21 cellular contexts compared by ENCODE assay signal in the genomic region with DNA sequence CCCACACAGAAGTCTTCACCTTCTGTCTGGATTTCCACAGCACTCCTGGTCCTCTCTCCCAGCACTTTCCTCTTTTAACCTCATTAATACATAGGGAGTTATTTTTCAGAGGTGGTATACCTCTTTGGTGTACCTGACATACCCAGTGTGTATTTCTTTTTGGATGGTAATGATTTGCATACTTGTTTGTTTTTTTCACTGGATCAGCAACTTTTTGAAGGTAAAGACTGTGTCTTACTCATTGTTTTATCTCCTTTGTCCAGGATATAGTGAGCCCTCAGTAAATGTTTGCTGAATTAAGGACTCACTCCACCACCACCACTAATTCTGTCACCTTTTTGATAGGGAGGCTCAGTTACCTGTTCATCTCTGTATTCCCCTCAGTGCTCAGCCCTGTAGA. TPM values are rescaled to one million over a fixed set of nuclear protein-coding genes. Genes with fewer than 3 reads are reported as not detected.
DNase-seq lines count a peak whose midpoint lies in the region; ATAC-seq and TF ChIP-seq lines count a peak whose summit lies in the region.
"Had no signal": no experiment of that assay in that cellular context is flagged by ENCODE, and none has a peak within 500 bp of the region (broad histone marks: within the 10 kb centered on the region; RNA-seq: fewer than 3 reads in every experiment).

No MANE protein-coding gene starts in this region.

- no peaks in the 10 kb centered on the region for H3K36me3 ChIP-seq in ovary
- peaks cover 26 to 99% of the 10 kb centered on the region in 2 experiments for H3K36me3 ChIP-seq in mesenchymal stem cell (ENCODE audit: control insufficient read depth in 1 of 2, insufficient read depth in 2 of 2, low read depth in 1 of 2, low read length in 2 of 2)
- peaks cover 83% of the 10 kb centered on the region for H3K36me3 ChIP-seq in suprapubic skin

- H3K27ac ChIP-seq in H9 (ENCODE audit: insufficient read length, low read depth, low read length): no peak overlapping the region
- no peak overlapping the region for H3K27ac ChIP-seq in ovary
- H3K27ac ChIP-seq in mesenchymal stem cell (ENCODE audit: low read length, poor library complexity, severe bottlenecking): no peak overlapping the region
- no peak overlapping the region for H3K27ac ChIP-seq in suprapubic skin
- H3K27ac ChIP-seq: upper lobe of left lung had no signal

- TF ChIP-seq CTCF in H9 (conservative IDR thresholded peaks at IDR 0.05): no peak
- TF ChIP-seq CTCF in ovary (IDR thresholded peaks at IDR 0.05): no peak
- TF ChIP-seq CTCF in suprapubic skin (IDR thresholded peaks at IDR 0.05): no peak

- no peak overlapping the region for H3K4ac ChIP-seq in H9 (ENCODE audit: low read depth, low read length)
- no peak overlapping the region for H3K4ac ChIP-seq in mesenchymal stem cell (ENCODE audit: low read depth in 1 of 2, low read length in 2 of 2)

- no peak for ATAC-seq in stimulated activated effector memory CD8-positive, alpha-beta T cell treated with anti-CD3 and anti-CD28 coated beads, Interleukin-12 subunit alpha, Interleukin-12 subunit beta, amount 100 ng/mL, for 72 hours
- ATAC-seq: left cardiac atrium had no signal

- CTCF ChIA-PET in activated naive CD4-positive, alpha-beta T cell treated with anti-CD3 and anti-CD28 coated beads, Interleukin-2, amount 10 ng/mL, durations not matched to agents 7 days and 5 days (lab: Charles Lee): no interaction called here

- H3K56ac ChIP-seq in H9 (ENCODE audit: insufficient read length, low read depth, low read length): no peak overlapping the region

- H2BK12ac ChIP-seq in H9 (ENCODE audit: insufficient read length, low read depth, low read length) (no peak overlapping the region), mesenchymal stem cell (ENCODE audit: low read length in 2 of 2) (no peak overlapping the region)

- H3K14ac ChIP-seq in H9 (ENCODE audit: insufficient read depth, low read length) (no peak overlapping the region), mesenchymal stem cell (ENCODE audit: low read length in 2 of 2) (no peak overlapping the region)

- no peak overlapping the region for H2AK5ac ChIP-seq in H9 (ENCODE audit: insufficient read length, low read length)
- no peak overlapping the region for H2AK5ac ChIP-seq in mesenchymal stem cell (ENCODE audit: low read length, severe bottlenecking)

- TF ChIP-seq EP300 in ovary (IDR thresholded peaks at IDR 0.05) (no peak), suprapubic skin (IDR thresholded peaks at IDR 0.05) (no peak)

- H2BK120ac ChIP-seq in H9 (ENCODE audit: low read depth, low read length, poor library complexity, severe bottlenecking) (no peak overlapping the region), mesenchymal stem cell (ENCODE audit: low read depth, low read length) (no peak overlapping the region)

- H4K8ac ChIP-seq in H9 (replicated peaks; ENCODE audit: insufficient read length, low read depth, low read length): no peak overlapping the region
- no peak overlapping the region for H4K8ac ChIP-seq in mesenchymal stem cell (ENCODE audit: low read length)

- peaks cover 7% of the 10 kb centered on the region; the same call in 1 of the 2 replicates for H3K4me1 ChIP-seq in H9 (ENCODE audit: insufficient read depth, low read length)
- no peaks in the 10 kb centered on the region for H3K4me1 ChIP-seq in ovary (ENCODE audit: insufficient read depth)
- H3K4me1 ChIP-seq in mesenchymal stem cell (ENCODE audit: control insufficient read depth, insufficient read depth, low read depth, low read length): peaks cover 6% of the 10 kb centered on the region
- no peaks in the 10 kb centered on the region for H3K4me1 ChIP-seq in suprapubic skin
- H3K4me1 ChIP-seq: Caco-2 had no signal

- H3K36me3 Mint-ChIP-seq in activated naive CD4-positive, alpha-beta T cell treated with anti-CD3 and anti-CD28 coated beads, Interleukin-2, amount 10 ng/mL, durations not matched to agents 7 days and 5 days: peaks cover 68% of the 10 kb centered on the region
- H3K36me3 Mint-ChIP-seq in H9 (ENCODE audit: insufficient read depth in 1 of 3, low read depth in 3 of 3): peaks cover 35 to 69% (median 68%) of the 10 kb centered on the region in 3 experiments
- H3K36me3 Mint-ChIP-seq in activated naive CD8-positive, alpha-beta T cell treated with anti-CD3 and anti-CD28 coated beads for 36 hours: peaks cover 37% of the 10 kb centered on the region
- H3K36me3 Mint-ChIP-seq in stimulated activated effector memory CD8-positive, alpha-beta T cell treated with anti-CD3 and anti-CD28 coated beads, Interleukin-12 subunit alpha, Interleukin-12 subunit beta, amount 100 ng/mL, for 72 hours: peaks cover 97% of the 10 kb centered on the region

- H3T11ph ChIP-seq in H9 (ENCODE audit: low read length): no peak overlapping the region

- no peaks in the 10 kb centered on the region for H3K23me2 ChIP-seq in H9 (ENCODE audit: insufficient read length, low read depth, low read length, poor library complexity, severe bottlenecking)

- no peaks in the 10 kb centered on the region for H3K27me3 Mint-ChIP-seq in activated naive CD4-positive, alpha-beta T cell treated with anti-CD3 and anti-CD28 coated beads, Interleukin-2, amount 10 ng/mL, durations not matched to agents 7 days and 5 days
- no peaks in the 10 kb centered on the region for H3K27me3 Mint-ChIP-seq in H9 (ENCODE audit: low read depth)
- no peaks in the 10 kb centered on the region for H3K27me3 Mint-ChIP-seq in activated naive CD8-positive, alpha-beta T cell treated with anti-CD3 and anti-CD28 coated beads for 36 hours
- H3K27me3 Mint-ChIP-seq: brain had no signal

- H3K27ac Mint-ChIP-seq in activated naive CD4-positive, alpha-beta T cell treated with anti-CD3 and anti-CD28 coated beads, Interleukin-2, amount 10 ng/mL, durations not matched to agents 7 days and 5 days: peak overlapping the region; percentile 64
- peak overlapping the region; percentile 80 to 98 (median 95) for H3K27ac Mint-ChIP-seq in H9
- peak overlapping the region; percentile 16 for H3K27ac Mint-ChIP-seq in activated naive CD8-positive, alpha-beta T cell treated with anti-CD3 and anti-CD28 coated beads for 36 hours
- H3K27ac Mint-ChIP-seq in stimulated activated effector memory CD8-positive, alpha-beta T cell treated with anti-CD3 and anti-CD28 coated beads, Interleukin-12 subunit alpha, Interleukin-12 subunit beta, amount 100 ng/mL, for 72 hours: peak overlapping the region; percentile 60
- H3K27ac Mint-ChIP-seq: activated naive CD4-positive, alpha-beta T cell treated with anti-CD3 and anti-CD28 coated beads for 36 hours; brain had no signal

- no peak overlapping the region for H2BK5ac ChIP-seq in H9 (ENCODE audit: insufficient read length, low read length)
- no peak overlapping the region for H2BK5ac ChIP-seq in mesenchymal stem cell (ENCODE audit: low read depth, low read length, poor library complexity, severe bottlenecking)

- intact Hi-C loops in ovary (cut with DNase I): no loop called here

- H3K4me1 Mint-ChIP-seq in activated naive CD4-positive, alpha-beta T cell treated with anti-CD3 and anti-CD28 coated beads, Interleukin-2, amount 10 ng/mL, durations not matched to agents 7 days and 5 days: peaks cover 24% of the 10 kb centered on the region
- H3K4me1 Mint-ChIP-seq in H9: peaks cover 64 to 66% of the 10 kb centered on the region in 2 experiments
- H3K4me1 Mint-ChIP-seq in activated naive CD8-positive, alpha-beta T cell treated with anti-CD3 and anti-CD28 coated beads for 36 hours: peaks cover 32% of the 10 kb centered on the region
- peaks cover 35% of the 10 kb centered on the region for H3K4me1 Mint-ChIP-seq in stimulated activated effector memory CD8-positive, alpha-beta T cell treated with anti-CD3 and anti-CD28 coated beads, Interleukin-12 subunit alpha, Interleukin-12 subunit beta, amount 100 ng/mL, for 72 hours
- H3K4me1 Mint-ChIP-seq: brain had no signal

- TF ChIP-seq POLR2A in ovary (IDR thresholded peaks at IDR 0.05) (no peak), suprapubic skin (IDR thresholded peaks at IDR 0.05) (no peak)

- H3K4me3 Mint-ChIP-seq in activated naive CD4-positive, alpha-beta T cell treated with anti-CD3 and anti-CD28 coated beads, Interleukin-2, amount 10 ng/mL, durations not matched to agents 7 days and 5 days: no peak overlapping the region
- peak overlapping the region in 1 of 2 experiments; percentile 35; a peak in 1 of 5 replicates for H3K4me3 Mint-ChIP-seq in H9
- no peak overlapping the region for H3K4me3 Mint-ChIP-seq in activated naive CD8-positive, alpha-beta T cell treated with anti-CD3 and anti-CD28 coated beads for 36 hours
- H3K4me3 Mint-ChIP-seq in stimulated activated effector memory CD8-positive, alpha-beta T cell treated with anti-CD3 and anti-CD28 coated beads, Interleukin-12 subunit alpha, Interleukin-12 subunit beta, amount 100 ng/mL, for 72 hours: no peak overlapping the region
- H3K4me3 Mint-ChIP-seq: activated naive CD4-positive, alpha-beta T cell treated with anti-CD3 and anti-CD28 coated beads for 36 hours; brain had no signal

- H3K27me3 ChIP-seq in H9 (ENCODE audit: insufficient read depth, low read length): no peaks in the 10 kb centered on the region
- no peaks in the 10 kb centered on the region for H3K27me3 ChIP-seq in ovary
- H3K27me3 ChIP-seq in mesenchymal stem cell (ENCODE audit: control insufficient read depth in 1 of 2, insufficient read depth in 1 of 2, low read length in 2 of 2): no peaks in the 10 kb centered on the region
- no peaks in the 10 kb centered on the region for H3K27me3 ChIP-seq in suprapubic skin
- H3K27me3 ChIP-seq: upper lobe of left lung had no signal

- H3K79me2 ChIP-seq in H9 (ENCODE audit: insufficient read depth, low read length): no peaks in the 10 kb centered on the region

- no peaks in the 10 kb centered on the region for H3K9me3 ChIP-seq in H9 (ENCODE audit: control insufficient read depth, low read depth, low read length)
- no peaks in the 10 kb centered on the region for H3K9me3 ChIP-seq in ovary
- H3K9me3 ChIP-seq in mesenchymal stem cell (ENCODE audit: control insufficient read depth, low read length): no peaks in the 10 kb centered on the region
- no peaks in the 10 kb centered on the region for H3K9me3 ChIP-seq in suprapubic skin
- H3K9me3 ChIP-seq: Caco-2, upper lobe of left lung had no signal

- no peak overlapping the region for H2BK20ac ChIP-seq in H9 (ENCODE audit: low read depth, low read length, poor library complexity, severe bottlenecking)

- H2BK15ac ChIP-seq in H9 (ENCODE audit: low read depth, low read length): no peak overlapping the region
- H2BK15ac ChIP-seq in mesenchymal stem cell (ENCODE audit: low read depth, poor library complexity, severe bottlenecking): no peak overlapping the region

- DNase-seq in activated naive CD4-positive, alpha-beta T cell treated with anti-CD3 and anti-CD28 coated beads, Interleukin-2, amount 10 ng/mL, durations not matched to agents 7 days and 5 days: no peak
- no peak for DNase-seq in activated naive CD4-positive, alpha-beta T cell treated with Interleukin-2 at 50 U/mL for 16 hours
- no peak for DNase-seq in H9
- no peak for DNase-seq in activated naive CD8-positive, alpha-beta T cell treated with anti-CD3 and anti-CD28 coated beads for 36 hours
- DNase-seq in stimulated activated effector memory CD8-positive, alpha-beta T cell treated with anti-CD3 and anti-CD28 coated beads, Interleukin-12 subunit alpha, Interleukin-12 subunit beta, amount 100 ng/mL, for 72 hours (ENCODE audit: low spot score in 2 of 2): no peak
- no peak for DNase-seq in ovary
- DNase-seq in mesenchymal stem cell: no peak
- no peak for DNase-seq in suprapubic skin (ENCODE audit: low spot score in 2 of 2)
- DNase-seq: activated naive CD4-positive, alpha-beta T cell treated with anti-CD3 and anti-CD28 coated beads for 36 hours; Caco-2; cortex of kidney; EL; foreskin fibroblast; H7; KBM-7; left cardiac atrium; NCI-H1930; NCI-H446 treated with DMSO at 0.1 percent for 48 hours; upper lobe of left lung had no signal

- H3K4me3 ChIP-seq in ovary: no peak overlapping the region
- no peak overlapping the region for H3K4me3 ChIP-seq in mesenchymal stem cell (ENCODE audit: insufficient read depth in 1 of 2, low read depth in 1 of 2, low read length in 2 of 2)
- H3K4me3 ChIP-seq in suprapubic skin: no peak overlapping the region
- H3K4me3 ChIP-seq: upper lobe of left lung had no signal

- H3K23ac ChIP-seq in H9 (ENCODE audit: insufficient read length, low read depth, low read length): no peak overlapping the region
- H3K23ac ChIP-seq in mesenchymal stem cell (ENCODE audit: low read length in 2 of 2): no peak overlapping the region

- H4K5ac ChIP-seq in H9 (ENCODE audit: insufficient read length, low read depth, low read length): no peak overlapping the region

- no peaks in the 10 kb centered on the region for H4K20me1 ChIP-seq in H9 (ENCODE audit: control insufficient read depth, insufficient read depth, insufficient read length)

- no peaks in the 10 kb centered on the region for H3K9me3 Mint-ChIP-seq in activated naive CD4-positive, alpha-beta T cell treated with anti-CD3 and anti-CD28 coated beads, Interleukin-2, amount 10 ng/mL, durations not matched to agents 7 days and 5 days
- no peaks in the 10 kb centered on the region for H3K9me3 Mint-ChIP-seq in H9
- no peaks in the 10 kb centered on the region for H3K9me3 Mint-ChIP-seq in activated naive CD8-positive, alpha-beta T cell treated with anti-CD3 and anti-CD28 coated beads for 36 hours
- H3K9me3 Mint-ChIP-seq in stimulated activated effector memory CD8-positive, alpha-beta T cell treated with anti-CD3 and anti-CD28 coated beads, Interleukin-12 subunit alpha, Interleukin-12 subunit beta, amount 100 ng/mL, for 72 hours: no peaks in the 10 kb centered on the region
- H3K9me3 Mint-ChIP-seq: activated naive CD4-positive, alpha-beta T cell treated with anti-CD3 and anti-CD28 coated beads for 36 hours; brain had no signal

- H3K18ac ChIP-seq in H9 (ENCODE audit: insufficient read length, low read depth, low read length): no peak overlapping the region
- no peak overlapping the region for H3K18ac ChIP-seq in mesenchymal stem cell (ENCODE audit: low read depth in 1 of 2, low read length in 2 of 2)

- no peak overlapping the region for H4K91ac ChIP-seq in H9 (ENCODE audit: insufficient read length, low read depth, low read length)
- no peak overlapping the region for H4K91ac ChIP-seq in mesenchymal stem cell (ENCODE audit: low read length)

- H3K9ac ChIP-seq in H9 (ENCODE audit: extremely low read depth, insufficient read length, low read length): no peak overlapping the region
- no peak overlapping the region for H3K9ac ChIP-seq in mesenchymal stem cell (ENCODE audit: low read length)

- H3K4me2 ChIP-seq in H9 (ENCODE audit: insufficient read depth, insufficient read length, low read length) (no peak overlapping the region), mesenchymal stem cell (ENCODE audit: low read length, poor library complexity, severe bottlenecking) (no peak overlapping the region)

- H3K79me1 ChIP-seq in H9 (ENCODE audit: insufficient read depth, low read depth, low read length, poor library complexity, severe bottlenecking): no peaks in the 10 kb centered on the region
- peaks cover 23% of the 10 kb centered on the region for H3K79me1 ChIP-seq in mesenchymal stem cell (replicated peaks; ENCODE audit: low read length, poor library complexity, severe bottlenecking)

- H2AFZ ChIP-seq in H9 (ENCODE audit: low read length) (no peak overlapping the region), mesenchymal stem cell (ENCODE audit: low read depth, low read length) (no peak overlapping the region)

RNA-seq across cellular contexts. Expression of a gene that starts 52.1 kb away (rescaled TPM):
- total RNA-seq in H9 (2021): 52.8 and 54.7 TPM in 2 replicates
- total RNA-seq in activated naive CD8-positive, alpha-beta T cell treated with anti-CD3 and anti-CD28 coated beads for 36 hours: 100 to 1,000 TPM in 1 of 2 experiments, 10 to 100 TPM in 1; 99.3 to 101 TPM
- 10 to 100 TPM; 25.7 to 47.3 (median 39.6) TPM for total RNA-seq in ovary
- polyA plus RNA-seq in ovary: 10 to 100 TPM; 19.0 to 30.5 TPM
- 20.4 TPM for polyA plus RNA-seq in mesenchymal stem cell (2013, experiment 1 of 2)
- polyA plus RNA-seq in mesenchymal stem cell (2013, experiment 2 of 2): 22.4 TPM
- 10 to 100 TPM; 22.8 to 48.9 (median 31.2) TPM for total RNA-seq in suprapubic skin

RNA-seq across cellular contexts. Expression of a gene that starts 55.1 kb away (rescaled TPM):
- total RNA-seq in H9 (2021) (0.09 and 0.20 TPM in 2 replicates), ovary (1 to 10 TPM in 2 of 7 donors, under 1 TPM in 3, not detected in 2; 0.13 to 3.3 (median 0.37) TPM), suprapubic skin (under 1 TPM in 1 of 4 donors, not detected in 3; 0.42 TPM)
- not detected for total RNA-seq in activated naive CD8-positive, alpha-beta T cell treated with anti-CD3 and anti-CD28 coated beads for 36 hours
- polyA plus RNA-seq in ovary: under 1 TPM; 0.05 to 0.06 TPM
- not detected for polyA plus RNA-seq in mesenchymal stem cell (2013, experiment 1 of 2)
- polyA plus RNA-seq in mesenchymal stem cell (2013, experiment 2 of 2): not detected
- total RNA-seq: activated naive CD4-positive, alpha-beta T cell treated with anti-CD3 and anti-CD28 coated beads for 36 hours had no signal
- polyA plus RNA-seq: AG04450 had no signal

Comparison
In these comparisons a context has a peak if more than half of its experiments do, and no peak if none do; other contexts are left out.
1. H3K27ac Mint-ChIP-seq: peak in every context shown above with its lines; median percentile 95 in H9; 64 in activated naive CD4-positive, alpha-beta T cell treated with anti-CD3 and anti-CD28 coated beads, Interleukin-2, amount 10 ng/mL, durations not matched to agents 7 days and 5 days; 60 in stimulated activated effector memory CD8-positive, alpha-beta T cell treated with anti-CD3 and anti-CD28 coated beads, Interleukin-12 subunit alpha, Interleukin-12 subunit beta, amount 100 ng/mL, for 72 hours; 16 in activated naive CD8-positive, alpha-beta T cell treated with anti-CD3 and anti-CD28 coated beads for 36 hours.